In genomic region chr1:161069731-161070270, GRCh38 we compare ENCODE assay signal across 1 cellular context.
TF ChIP-seq lines count a peak whose summit lies in the region.

TSS of gene ARHGAP30 (minus strand) at chr1:161069891. CDS start at chr1:161069624, 267 bp downstream.

TF ChIP-seq in K562, 482 proteins besides CTCF, POLR2A, EP300 and RAD21 (continued from another document):
- TF ChIP-seq ZBTB11 (CRISPR knock-in tag; IDR thresholded peaks at IDR 0.05) (0 out of 6 replicates have a peak, but pooled peaks of 1 of the 3 experiments have one; percentile 22), VEZF1 (CRISPR knock-in tag; IDR thresholded peaks at IDR 0.05) (no peak), MCM3 (IDR thresholded peaks at IDR 0.05) (no peak), GATAD2B (IDR thresholded peaks at IDR 0.05; ENCODE audit: borderline replicate concordance) (no peak), ELF2 (CRISPR knock-in tag; IDR thresholded peaks at IDR 0.05) (no peak), GABPA (tag; conservative IDR thresholded peaks at IDR 0.05; ENCODE audit: low read depth) (peak; percentile 45), BRCA1 (IDR thresholded peaks at IDR 0.05) (no peak), BRCA1 (CRISPR knock-in tag; IDR thresholded peaks at IDR 0.05) (no peak), YY1 (IDR thresholded peaks at IDR 0.05; ENCODE audit: borderline replicate concordance in 1 of 3, control insufficient read depth in 1 of 3, extremely low read depth in 1 of 3, insufficient read depth in 3 of 3, insufficient read length in 1 of 3, insufficient replicate concordance in 2 of 3, low read depth in 1 of 3, low read length in 2 of 3) (peak in 1 of 3 experiments; percentile 15)
